In genomic region chr3:195131149-195131548, GRCh38 we compare ENCODE assay signal across 1 cellular context.
TF ChIP-seq lines count a peak whose summit lies in the region.

No MANE protein-coding gene starts in this region.

TF ChIP-seq in H1, 55 proteins besides CTCF, POLR2A, EP300 and RAD21:
- TF ChIP-seq NANOG (IDR thresholded peaks at IDR 0.05; ENCODE audit: insufficient read depth, low read depth, low read length, poor library complexity, severe bottlenecking) (no peak), SP1 (IDR thresholded peaks at IDR 0.05; ENCODE audit: low read depth, low read length) (no peak), BRCA1 (IDR thresholded peaks at IDR 0.05; ENCODE audit: low read depth, low read length) (no peak), KDM4A (IDR thresholded peaks at IDR 0.05; ENCODE audit: low read depth, low read length, severe bottlenecking) (no peak), SP4 (IDR thresholded peaks at IDR 0.05; ENCODE audit: low read length) (no peak), SRF (IDR thresholded peaks at IDR 0.05; ENCODE audit: low read depth, low read length) (no peak), NRF1 (IDR thresholded peaks at IDR 0.05; ENCODE audit: low read depth, low read length) (no peak), ATF2 (IDR thresholded peaks at IDR 0.05; ENCODE audit: low read length) (no peak), TAF7 (optimal IDR thresholded peaks at IDR 0.05; ENCODE audit: borderline replicate concordance, low read depth, low read length) (no peak), RXRA (IDR thresholded peaks at IDR 0.05; ENCODE audit: insufficient read depth, low read depth, low read length) (no peak), CBX8 (IDR thresholded peaks at IDR 0.05; ENCODE audit: borderline replicate concordance, low read depth, low read length) (no peak), SIRT6 (IDR thresholded peaks at IDR 0.05; ENCODE audit: low read length) (no peak)
